ENCODE assay signal across 21 cellular contexts in the genomic region with DNA sequence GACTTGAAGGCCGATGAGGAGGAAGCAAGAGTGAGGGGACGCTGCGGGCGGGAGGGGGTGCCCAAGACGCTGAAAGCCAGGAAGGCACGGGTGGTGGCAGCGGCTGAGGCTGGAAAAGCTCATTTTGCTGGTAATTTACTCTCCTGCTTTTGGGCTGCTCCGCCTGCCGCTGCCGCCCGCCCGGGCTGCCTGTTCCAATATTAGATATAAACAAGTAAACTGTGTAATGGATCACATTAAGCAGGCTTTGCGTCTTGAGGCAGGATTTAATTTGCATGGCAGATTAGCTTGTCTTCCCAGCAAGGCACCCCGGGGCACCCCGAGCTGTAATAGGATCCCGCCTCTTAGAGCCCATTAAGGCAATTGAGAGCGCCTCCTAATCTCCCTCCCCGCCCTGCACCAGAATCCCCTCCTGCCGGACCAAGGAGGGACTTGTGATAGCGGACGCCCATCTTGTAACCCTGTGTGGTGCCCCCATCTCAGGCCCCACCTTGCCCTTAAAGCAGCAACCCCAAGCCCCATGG. TPM values are rescaled to one million over a fixed set of nuclear protein-coding genes. Genes with fewer than 3 reads are reported as not detected.
A peak's percentile ranks its signal among the peaks of the same experiment; 100 is the strongest.
DNase-seq lines count a peak whose midpoint lies in the region; TF ChIP-seq lines count a peak whose summit lies in the region.
"Had no signal": no experiment of that assay in that cellular context is flagged by ENCODE, and none has a peak within 500 bp of the region (broad histone marks: within the 10 kb centered on the region; RNA-seq: fewer than 3 reads in every experiment).

No MANE protein-coding gene starts in this region.

- no peaks in the 10 kb centered on the region for H3K36me3 ChIP-seq in hepatocyte (replicated peaks; ENCODE audit: insufficient read depth, low read depth)
- no peaks in the 10 kb centered on the region for H3K36me3 ChIP-seq in neuronal stem cell (replicated peaks in 1 of 2; ENCODE audit: control insufficient read depth in 2 of 2, insufficient read depth in 2 of 2, low read length in 2 of 2)
- H3K36me3 ChIP-seq: stomach, upper lobe of right lung had no signal

- H3K4me1 Mint-ChIP-seq in H9 (peaks cover 15 to 20% of the 10 kb centered on the region in 2 experiments), progenitor cell of endocrine pancreas (ENCODE audit: low read depth) (peaks cover 11% of the 10 kb centered on the region)

- H2BK5ac ChIP-seq in H9 (ENCODE audit: insufficient read length, low read length) (no peak overlapping the region), neuronal stem cell (ENCODE audit: low read length) (no peak overlapping the region)

- H3K9me3 Mint-ChIP-seq in H9 (no peaks in the 10 kb centered on the region), progenitor cell of endocrine pancreas (ENCODE audit: low read depth) (no peaks in the 10 kb centered on the region)
- H3K9me3 Mint-ChIP-seq: activated CD8-positive, alpha-beta T cell treated with anti-CD3 and anti-CD28 coated beads for 36 hours; activated T-cell treated with anti-CD3 and anti-CD28 coated beads, Interleukin-2, amount 50 U/mL, for 24 hours; naive B cell; T-helper 2 cell treated with Interferon-gamma antibody and Interleukin-4, amounts not matched to agents 5 μg/mL and 100 μg/mL, for 36 hours had no signal

- H2AK5ac ChIP-seq in H9 (ENCODE audit: insufficient read length, low read length): no peak overlapping the region
- no peak overlapping the region for H2AK5ac ChIP-seq in neuronal stem cell (ENCODE audit: low read depth, low read length)

- H4K91ac ChIP-seq in H9 (ENCODE audit: insufficient read length, low read depth, low read length) (no peak overlapping the region), neuronal stem cell (ENCODE audit: low read depth, low read length, poor library complexity) (no peak overlapping the region)

- no peaks in the 10 kb centered on the region for H3K79me1 ChIP-seq in H9 (ENCODE audit: insufficient read depth, low read depth, low read length, poor library complexity, severe bottlenecking)
- no peaks in the 10 kb centered on the region for H3K79me1 ChIP-seq in neuronal stem cell (ENCODE audit: low read depth, low read length)

- H3K9me3 ChIP-seq in H9 (ENCODE audit: control insufficient read depth, low read depth, low read length) (no peaks in the 10 kb centered on the region), hepatocyte (ENCODE audit: low read depth) (no peaks in the 10 kb centered on the region), neuronal stem cell (replicated peaks in 1 of 2; ENCODE audit: control insufficient read depth in 2 of 2, insufficient read depth in 1 of 2, low read depth in 1 of 2, low read length in 2 of 2) (no peaks in the 10 kb centered on the region)
- H3K9me3 ChIP-seq: SK-N-SH, stomach, upper lobe of right lung had no signal

- no peak overlapping the region for H2BK15ac ChIP-seq in H9 (ENCODE audit: low read depth, low read length)
- no peak overlapping the region for H2BK15ac ChIP-seq in neuronal stem cell (ENCODE audit: low read length)

- H4K20me1 ChIP-seq in H9 (ENCODE audit: control insufficient read depth, insufficient read depth, insufficient read length): no peaks in the 10 kb centered on the region
- no peaks in the 10 kb centered on the region for H4K20me1 ChIP-seq in hepatocyte (ENCODE audit: insufficient read depth, poor library complexity, severe bottlenecking)

- H3K18ac ChIP-seq in H9 (ENCODE audit: insufficient read length, low read depth, low read length): no peak overlapping the region
- no peak overlapping the region for H3K18ac ChIP-seq in neuronal stem cell (ENCODE audit: low read length)

- H3K27ac Mint-ChIP-seq in H9: no peak overlapping the region
- no peak overlapping the region for H3K27ac Mint-ChIP-seq in progenitor cell of endocrine pancreas
- H3K27ac Mint-ChIP-seq: activated CD8-positive, alpha-beta T cell treated with anti-CD3 and anti-CD28 coated beads for 36 hours; activated T-cell treated with anti-CD3 and anti-CD28 coated beads, Interleukin-2, amount 50 U/mL, for 24 hours; T-helper 2 cell treated with Interferon-gamma antibody and Interleukin-4, amounts not matched to agents 5 μg/mL and 100 μg/mL, for 36 hours had no signal

- H3K27me3 ChIP-seq in H9 (ENCODE audit: insufficient read depth, low read length): peaks cover 11% of the 10 kb centered on the region; the same call in 1 of the 2 replicates
- H3K27me3 ChIP-seq in hepatocyte: peaks cover 48% of the 10 kb centered on the region
- peaks cover 0 to 84% (median 18%) of the 10 kb centered on the region in 3 experiments for H3K27me3 ChIP-seq in neuronal stem cell (ENCODE audit: control insufficient read depth in 3 of 3, insufficient read depth in 3 of 3, low read depth in 1 of 3, low read length in 3 of 3)

- H2AFZ ChIP-seq in H9 (ENCODE audit: low read length) (no peak overlapping the region), hepatocyte (no peak overlapping the region), neuronal stem cell (ENCODE audit: low read length) (peak overlapping the region; percentile 25)

- no CpG with 5 or more reads among the region's 21 CpGs for WGBS in H9 (ENCODE audit: extremely low coverage, insufficient read length, low lambda C conversion rate)
- 13% methylated on average over 18 of the region's 21 CpGs for WGBS in hepatocyte (ENCODE audit: low lambda C conversion rate, missing lambda C conversion rate)
- no CpG with 5 or more reads among the region's 21 CpGs for WGBS in neuronal stem cell (ENCODE audit: extremely low coverage in 2 of 2, insufficient read length in 2 of 2, insufficient replicate concordance in 1 of 2), 2 donors

- H3K4me3 ChIP-seq in hepatocyte (no peak overlapping the region), neuronal stem cell (ENCODE audit: low read length in 2 of 2) (no peak overlapping the region)
- H3K4me3 ChIP-seq: lung, stomach, upper lobe of right lung had no signal

- H3K27ac ChIP-seq in H9 (ENCODE audit: insufficient read length, low read depth, low read length): no peak overlapping the region
- H3K27ac ChIP-seq in hepatocyte: no peak overlapping the region
- H3K27ac ChIP-seq in neuronal stem cell (replicated peaks; ENCODE audit: low read length): no peak overlapping the region
- H3K27ac ChIP-seq: stomach, upper lobe of right lung had no signal

- H3K36me3 Mint-ChIP-seq in H9 (ENCODE audit: insufficient read depth in 1 of 3, low read depth in 3 of 3) (no peaks in the 10 kb centered on the region), progenitor cell of endocrine pancreas (ENCODE audit: insufficient read depth) (no peaks in the 10 kb centered on the region)
- H3K36me3 Mint-ChIP-seq: naive B cell had no signal

- H2BK120ac ChIP-seq in H9 (ENCODE audit: low read depth, low read length, poor library complexity, severe bottlenecking) (no peak overlapping the region), neuronal stem cell (ENCODE audit: low read depth, low read length) (no peak overlapping the region)

- peaks cover 91% of the 10 kb centered on the region for H3K27me3 Mint-ChIP-seq in H9 (ENCODE audit: low read depth)
- H3K27me3 Mint-ChIP-seq in progenitor cell of endocrine pancreas: peaks cover 74% of the 10 kb centered on the region

- TF ChIP-seq CTCF in H9 (conservative IDR thresholded peaks at IDR 0.05) (no peak), hepatocyte (IDR thresholded peaks at IDR 0.05; ENCODE audit: poor library complexity) (no peak), progenitor cell of endocrine pancreas (IDR thresholded peaks at IDR 0.05; ENCODE audit: unreplicated experiment) (no peak)

- no peaks in the 10 kb centered on the region for H3K9me2 ChIP-seq in hepatocyte (replicated peaks; ENCODE audit: insufficient read depth)
- H3K9me2 ChIP-seq: SK-N-SH had no signal

- H2BK20ac ChIP-seq in H9 (ENCODE audit: low read depth, low read length, poor library complexity, severe bottlenecking): no peak overlapping the region

- H3K4me1 ChIP-seq in H9 (ENCODE audit: insufficient read depth, low read length): no peaks in the 10 kb centered on the region
- H3K4me1 ChIP-seq in hepatocyte (ENCODE audit: insufficient read depth): peaks cover 10% of the 10 kb centered on the region
- peaks cover 0 to 30% of the 10 kb centered on the region in 2 donors for H3K4me1 ChIP-seq in neuronal stem cell (ENCODE audit: control insufficient read depth in 2 of 2, insufficient read depth in 1 of 2, low read depth in 1 of 2, low read length in 2 of 2)
- H3K4me1 ChIP-seq: upper lobe of right lung had no signal

- H3K23ac ChIP-seq in H9 (ENCODE audit: insufficient read length, low read depth, low read length): no peak overlapping the region
- no peak overlapping the region for H3K23ac ChIP-seq in neuronal stem cell (ENCODE audit: low read depth, low read length, poor library complexity)

- no peak overlapping the region for H2BK12ac ChIP-seq in H9 (ENCODE audit: insufficient read length, low read depth, low read length)
- no peak overlapping the region for H2BK12ac ChIP-seq in neuronal stem cell (ENCODE audit: low read length)

- no peak overlapping the region for H3K9ac ChIP-seq in H9 (ENCODE audit: extremely low read depth, insufficient read length, low read length)
- no peak overlapping the region for H3K9ac ChIP-seq in neuronal stem cell (ENCODE audit: low read depth, low read length, poor library complexity)
- H3K9ac ChIP-seq: SK-N-SH had no signal

- peak overlapping the region; percentile 35 to 67 for H3K4me3 Mint-ChIP-seq in H9
- H3K4me3 Mint-ChIP-seq in progenitor cell of endocrine pancreas (ENCODE audit: low read depth): no peak overlapping the region
- H3K4me3 Mint-ChIP-seq: activated CD8-positive, alpha-beta T cell treated with anti-CD3 and anti-CD28 coated beads for 36 hours; activated T-cell treated with anti-CD3 and anti-CD28 coated beads, Interleukin-2, amount 50 U/mL, for 24 hours; naive B cell; T-helper 2 cell treated with Interferon-gamma antibody and Interleukin-4, amounts not matched to agents 5 μg/mL and 100 μg/mL, for 36 hours had no signal

- no peaks in the 10 kb centered on the region for H3K23me2 ChIP-seq in H9 (ENCODE audit: insufficient read length, low read depth, low read length, poor library complexity, severe bottlenecking)

- no peak overlapping the region for H3K4ac ChIP-seq in H9 (ENCODE audit: low read depth, low read length)
- H3K4ac ChIP-seq in neuronal stem cell (ENCODE audit: low read length): no peak overlapping the region

- H3K4me2 ChIP-seq in H9 (ENCODE audit: insufficient read depth, insufficient read length, low read length) (peak overlapping the region; percentile 46), hepatocyte (peak overlapping the region; percentile 68), neuronal stem cell (ENCODE audit: insufficient read depth, low read length, poor library complexity, severe bottlenecking) (peak overlapping the region; percentile 38)
- H3K4me2 ChIP-seq: SK-N-SH had no signal

- H3K14ac ChIP-seq in H9 (ENCODE audit: insufficient read depth, low read length) (no peak overlapping the region), neuronal stem cell (ENCODE audit: low read length) (no peak overlapping the region)

- no peak overlapping the region for H4K8ac ChIP-seq in H9 (replicated peaks; ENCODE audit: insufficient read length, low read depth, low read length)
- no peak overlapping the region for H4K8ac ChIP-seq in neuronal stem cell (ENCODE audit: low read depth, low read length)

- DNase-seq in H9 (peak; percentile 75), NCI-H524 treated with DMSO at 0.1 percent for 48 hours (lab: John Stamatoyannopoulos, UW) (peak; percentile 54), hepatocyte (ENCODE audit: low spot score) (no peak), neuronal stem cell (ENCODE audit: low spot score) (no peak), dermis blood vessel endothelial cell (no peak), progenitor cell of endocrine pancreas (ENCODE audit: low spot score, unreplicated experiment) (no peak)
- no peak for DNase-seq in activated naive CD4-positive, alpha-beta T cell treated with anti-CD3 and anti-CD28 coated beads, Interleukin-2, amount 50 U/mL, for 16 hours
- DNase-seq: activated CD4-positive, CD25-positive, alpha-beta regulatory T cell; activated CD8-positive, alpha-beta T cell treated with anti-CD3 and anti-CD28 coated beads for 36 hours; activated naive CD4-positive, alpha-beta T cell treated with Interleukin-2 at 50 U/mL for 16 hours; activated T-cell treated with anti-CD3 and anti-CD28 coated beads, Interleukin-2, amount 50 U/mL, for 24 hours; aorta; effector CD8-positive, alpha-beta T cell; naive B cell; NCI-H2029; NCI-H526; SK-N-SH; stomach; upper lobe of right lung had no signal

- no peak overlapping the region for H3K56ac ChIP-seq in H9 (ENCODE audit: insufficient read length, low read depth, low read length)

- no peaks in the 10 kb centered on the region for H3K79me2 ChIP-seq in H9 (ENCODE audit: insufficient read depth, low read length)
- no peaks in the 10 kb centered on the region for H3K79me2 ChIP-seq in hepatocyte

- no peak overlapping the region for H4K5ac ChIP-seq in H9 (ENCODE audit: insufficient read length, low read depth, low read length)

- no peak overlapping the region for H3T11ph ChIP-seq in H9 (ENCODE audit: low read length)

RNA-seq across cellular contexts. Expression of gene SLF2, which starts 46.1 kb away (rescaled TPM):
- total RNA-seq in H9 (2021): 20.9 and 23.1 TPM in 2 replicates
- 23.5 and 28.9 TPM in 2 replicates for total RNA-seq in hepatocyte
- polyA plus RNA-seq in hepatocyte: 11.7 and 20.1 TPM in 2 replicates
- polyA plus RNA-seq in neuronal stem cell (2013, experiment 1 of 2): 9.2 TPM
- polyA plus RNA-seq in neuronal stem cell (2013, experiment 2 of 2): 8.8 TPM
- 33.6 and 35.2 TPM in 2 replicates for total RNA-seq in dermis blood vessel endothelial cell
- total RNA-seq in progenitor cell of endocrine pancreas: 29.9 and 31.8 TPM in 2 replicates

Comparison
In these comparisons a context has a peak if more than half of its experiments do, and no peak if none do; other contexts are left out.
1. DNase-seq: peak in H9 (single experiment) and NCI-H524 treated with DMSO at 0.1 percent for 48 hours (single experiment); none in hepatocyte (single experiment), neuronal stem cell (single experiment), dermis blood vessel endothelial cell (single experiment), progenitor cell of endocrine pancreas (single experiment) and activated naive CD4-positive, alpha-beta T cell treated with anti-CD3 and anti-CD28 coated beads, Interleukin-2, amount 50 U/mL, for 16 hours (single experiment).
2. Peak in every context shown above with its lines, with median percentiles within 50 percentile points of each other: H3K4me2 ChIP-seq.